20 cellular contexts compared by ENCODE assay signal in the genomic region with DNA sequence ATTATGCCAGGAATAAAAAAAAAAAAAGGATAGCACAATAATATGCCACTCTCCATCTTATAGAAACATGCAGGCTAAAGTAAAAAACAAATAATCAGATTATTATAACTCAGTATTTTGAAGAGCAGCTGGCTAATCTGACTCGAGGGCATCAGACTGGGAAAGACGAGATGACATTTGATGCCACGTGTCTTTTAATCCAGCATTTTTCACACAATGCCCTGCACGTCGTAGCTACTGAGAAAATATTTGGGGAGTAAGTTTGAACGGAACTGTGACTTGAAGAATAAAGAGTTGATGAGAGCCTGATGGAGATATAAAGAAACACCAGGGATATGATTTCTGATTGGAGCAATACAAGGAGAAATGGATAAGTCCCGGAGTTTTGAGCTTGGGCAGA.
A peak's percentile ranks its signal among the peaks of the same experiment; 100 is the strongest.
DNase-seq lines count a peak whose midpoint lies in the region; ATAC-seq, FAIRE-seq and TF ChIP-seq lines count a peak whose summit lies in the region.
"Had no signal": no experiment of that assay in that cellular context is flagged by ENCODE, and none has a peak within 500 bp of the region (broad histone marks: within the 10 kb centered on the region; RNA-seq: fewer than 3 reads in every experiment).

No MANE protein-coding gene starts in this region.

- peak; percentile 20 for FAIRE-seq in GM12891 (lab: Jason Lieb, UNC)
- FAIRE-seq: H54, HTR-8/SVneo had no signal

- H3K27me3 ChIP-seq in CD4-positive, alpha-beta T cell (ENCODE audit: control insufficient read depth, insufficient read depth, low read length) = no peaks in the 10 kb centered on the region
- no peaks in the 10 kb centered on the region for H3K27me3 ChIP-seq in colonic mucosa
- H3K27me3 ChIP-seq: BLaER1 had no signal

- CTCF ChIA-PET in CD4-positive, alpha-beta T cell (lab: Charles Lee) = interaction anchor here (0.9 kb wide), 1 partner anchor 33 kb away, joined by 3 read pairs; no protein-coding TSS in a partner anchor

- POLR2A ChIA-PET in CD4-positive, alpha-beta T cell (lab: Charles Lee) = no interaction called here

- no peak overlapping the region for H3K27ac ChIP-seq in CD4-positive, alpha-beta T cell (ENCODE audit: low read depth, low read length)
- H3K27ac ChIP-seq in colonic mucosa = no peak overlapping the region
- H3K27ac ChIP-seq: BLaER1, SK-N-MC had no signal

- H3K4me3 Mint-ChIP-seq in CD4-positive, alpha-beta T cell = no peak overlapping the region
- H3K4me3 Mint-ChIP-seq in central memory CD8-positive, alpha-beta T cell = no peak overlapping the region
- H3K4me3 Mint-ChIP-seq: CD8-positive, alpha-beta memory T cell had no signal

- H3K4me1 Mint-ChIP-seq in CD4-positive, alpha-beta T cell (ENCODE audit: low read depth) = peaks cover 79% of the 10 kb centered on the region
- peaks cover 44% of the 10 kb centered on the region for H3K4me1 Mint-ChIP-seq in central memory CD8-positive, alpha-beta T cell

- intact Hi-C loops in CD4-positive, alpha-beta T cell (cut with DNase I, micrococcal nuclease) = loop anchor here in 1 of 2 experiments (10.0 kb wide), 1 partner anchor 630 kb away; no protein-coding TSS in a partner anchor
- intact Hi-C loops in colonic mucosa (cut with DNase I) = no loop called here

- H3K27me3 Mint-ChIP-seq in CD4-positive, alpha-beta T cell = no peaks in the 10 kb centered on the region
- H3K27me3 Mint-ChIP-seq in central memory CD8-positive, alpha-beta T cell = no peaks in the 10 kb centered on the region
- H3K27me3 Mint-ChIP-seq: CD8-positive, alpha-beta memory T cell had no signal

- H3K9me3 ChIP-seq in CD4-positive, alpha-beta T cell (ENCODE audit: control insufficient read depth, low read length) = no peaks in the 10 kb centered on the region
- H3K9me3 ChIP-seq in colonic mucosa = no peaks in the 10 kb centered on the region

- H3K27ac Mint-ChIP-seq in CD4-positive, alpha-beta T cell = peak overlapping the region; percentile 8
- H3K27ac Mint-ChIP-seq in central memory CD8-positive, alpha-beta T cell (ENCODE audit: low read depth) = peak overlapping the region; percentile 2

- DNase-seq in CD4-positive, alpha-beta T cell = no peak
- DNase-seq in GM12891 (ENCODE audit: insufficient read length, low spot score) = no peak
- DNase-seq in NCI-H524 treated with DMSO at 0.1 percent for 48 hours (lab: John Stamatoyannopoulos, UW) = peak; percentile 73
- DNase-seq in central memory CD8-positive, alpha-beta T cell (ENCODE audit: low spot score in 2 of 2) = no peak
- no peak for DNase-seq in colonic mucosa
- DNase-seq in NAMALWA (ENCODE audit: low spot score) = no peak
- DNase-seq: CD8-positive, alpha-beta memory T cell; IMR-90; NCI-H1048; NCI-H1436; NCI-H2029; NCI-H510A treated with DMSO at 0.1 percent for 48 hours; OCI-M1; SHP77 had no signal

- H3K36me3 ChIP-seq in colonic mucosa = no peaks in the 10 kb centered on the region

- H3K9me3 Mint-ChIP-seq in CD4-positive, alpha-beta T cell = peaks cover 4% of the 10 kb centered on the region
- no peaks in the 10 kb centered on the region for H3K9me3 Mint-ChIP-seq in central memory CD8-positive, alpha-beta T cell
- H3K9me3 Mint-ChIP-seq: CD8-positive, alpha-beta memory T cell had no signal

- no peak for TF ChIP-seq POLR2A in GM12891 (IDR thresholded peaks at IDR 0.05; ENCODE audit: low read depth, low read length)

- no peak overlapping the region for H3K4me3 ChIP-seq in colonic mucosa
- H3K4me3 ChIP-seq: BLaER1, SK-N-MC had no signal

- no peak for ATAC-seq in CD4-positive, alpha-beta T cell (ENCODE audit: poor library complexity)
- ATAC-seq in central memory CD8-positive, alpha-beta T cell (replicated peaks; ENCODE audit: extremely low read depth, poor library complexity, severe bottlenecking) = no peak
- ATAC-seq in HG02973 (IDR thresholded peaks at IDR 0.05; ENCODE audit: unreplicated experiment) (no peak), HG02885 (IDR thresholded peaks at IDR 0.05; ENCODE audit: poor library complexity, unreplicated experiment) (no peak)

- no peak overlapping the region for H3K9ac ChIP-seq in colonic mucosa (ENCODE audit: low read depth in 2 of 2, low read length in 2 of 2)
- H3K9ac ChIP-seq: BLaER1 had no signal

- no peaks in the 10 kb centered on the region for H3K4me1 ChIP-seq in colonic mucosa

- no peak for TF ChIP-seq CTCF in CD4-positive, alpha-beta T cell (IDR thresholded peaks at IDR 0.05)
- no peak for TF ChIP-seq CTCF in colonic mucosa (IDR thresholded peaks at IDR 0.05)

- H3K36me3 Mint-ChIP-seq in CD4-positive, alpha-beta T cell (ENCODE audit: low read depth) = no peaks in the 10 kb centered on the region
- peaks cover 7% of the 10 kb centered on the region for H3K36me3 Mint-ChIP-seq in central memory CD8-positive, alpha-beta T cell (ENCODE audit: insufficient read depth)

TF ChIP-seq in GM12891, 5 proteins besides CTCF, POLR2A, EP300 and RAD21:
- TF ChIP-seq POLR2AphosphoS5 (IDR thresholded peaks at IDR 0.05; ENCODE audit: low read depth, low read length) = no peak
- no peak for TF ChIP-seq POU2F2 (IDR thresholded peaks at IDR 0.05; ENCODE audit: low read depth, low read length)
- TF ChIP-seq SPI1 (IDR thresholded peaks at IDR 0.05; ENCODE audit: low read depth, low read length) = no peak
- TF ChIP-seq TAF1 (IDR thresholded peaks at IDR 0.05; ENCODE audit: low read depth, low read length) = no peak
- TF ChIP-seq PAX5 (IDR thresholded peaks at IDR 0.05; ENCODE audit: insufficient read depth, low read length, severe bottlenecking) = no peak
